Comparison of ENCODE assay signal across 9 cellular contexts in the genomic region with DNA sequence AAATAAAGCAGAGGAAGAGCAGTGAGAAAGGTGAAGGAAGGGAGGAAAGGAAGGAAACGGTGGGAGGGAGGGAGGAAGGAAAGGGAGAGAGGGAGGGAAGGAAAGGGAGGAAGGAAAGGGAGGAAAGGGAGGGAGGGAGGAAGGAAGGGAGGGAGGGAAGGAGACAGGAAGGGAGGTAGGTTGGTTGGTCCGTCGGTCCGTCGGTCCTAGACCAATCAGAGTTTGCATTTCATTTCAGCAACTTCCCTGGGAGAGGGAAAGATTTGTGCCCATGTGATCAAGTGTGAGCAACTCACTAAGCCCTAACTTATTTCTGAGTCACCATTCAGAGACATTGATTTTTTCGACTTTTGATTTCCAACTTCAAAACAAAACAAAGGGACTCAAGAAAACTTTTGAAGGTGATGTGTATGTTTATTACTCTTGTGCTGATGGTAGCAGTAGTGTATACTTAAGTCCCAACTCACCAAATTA. TPM values are rescaled to one million over a fixed set of nuclear protein-coding genes. Genes with fewer than 3 reads are reported as not detected.
DNase-seq lines count a peak whose midpoint lies in the region; TF ChIP-seq lines count a peak whose summit lies in the region.
"Had no signal": no experiment of that assay in that cellular context is flagged by ENCODE, and none has a peak within 500 bp of the region (broad histone marks: within the 10 kb centered on the region; RNA-seq: fewer than 3 reads in every experiment).

No MANE protein-coding gene starts in this region.

- WGBS in mesendoderm (ENCODE audit: extremely low coverage, insufficient coverage, low lambda C conversion rate): 100% methylated on average over 1 of the region's 6 CpGs
- 59 to 81% methylated on average over 6 of the region's 6 CpGs for WGBS in thyroid gland, 2 donors

- H3K18ac ChIP-seq in mesendoderm (ENCODE audit: low read length): no peak overlapping the region

- H3K4me1 Mint-ChIP-seq in mesothelial cell of epicardium: peaks cover 3% of the 10 kb centered on the region

- H3K79me1 ChIP-seq in mesendoderm (ENCODE audit: low read length): no peaks in the 10 kb centered on the region

- H3K9me3 ChIP-seq in Karpas-422 (ENCODE audit: low read length) (no peaks in the 10 kb centered on the region), thyroid gland (no peaks in the 10 kb centered on the region)

- H3K36me3 ChIP-seq in mesendoderm (ENCODE audit: control insufficient read depth, insufficient read depth, low read length) (no peaks in the 10 kb centered on the region), Karpas-422 (ENCODE audit: insufficient read depth, low read length) (peaks cover 26% of the 10 kb centered on the region; the same call in 1 of the 2 replicates), thyroid gland (peaks cover 6 to 17% of the 10 kb centered on the region in 2 donors)

- no peak overlapping the region for H2AK5ac ChIP-seq in mesendoderm (ENCODE audit: low read length)

- H3K9ac ChIP-seq in mesendoderm (ENCODE audit: low read length): no peak overlapping the region
- H3K9ac ChIP-seq in Karpas-422 (ENCODE audit: low read length): no peak overlapping the region

- H3K27me3 Mint-ChIP-seq in mesothelial cell of epicardium (ENCODE audit: low read depth): no peaks in the 10 kb centered on the region

- H3K27ac Mint-ChIP-seq in mesothelial cell of epicardium: no peak overlapping the region

- H2BK120ac ChIP-seq in mesendoderm (ENCODE audit: low read depth, low read length): no peak overlapping the region

- DNase-seq in AG09319 (ENCODE audit: extremely low read depth, low read depth) (peak; percentile 57), HT-29 (ENCODE audit: low spot score) (peak; percentile 26), T47D (ENCODE audit: low read depth in 1 of 2, low spot score in 1 of 2) (peak; percentile 51 to 84), mesendoderm (peak; percentile 49), mesothelial cell of epicardium (ENCODE audit: low spot score in 2 of 2, unreplicated experiment in 2 of 2) (no peak), Karpas-422 (no peak), DMS53 treated with DMSO at 0.1 percent for 48 hours (lab: John Stamatoyannopoulos, UW; ENCODE audit: unreplicated experiment) (no peak), thyroid gland (no peak)
- DNase-seq: NCI-H2107 had no signal

- H3K27me3 ChIP-seq in mesendoderm (ENCODE audit: insufficient read depth, low read length, poor library complexity): no peaks in the 10 kb centered on the region
- H3K27me3 ChIP-seq in Karpas-422 (ENCODE audit: low read length): no peaks in the 10 kb centered on the region
- no peaks in the 10 kb centered on the region for H3K27me3 ChIP-seq in thyroid gland

- H3K4me3 Mint-ChIP-seq in mesothelial cell of epicardium: no peak overlapping the region

- no peak overlapping the region for H4K5ac ChIP-seq in mesendoderm (ENCODE audit: low read length)

- no peaks in the 10 kb centered on the region for H3K9me3 Mint-ChIP-seq in mesothelial cell of epicardium

- TF ChIP-seq POLR2A in thyroid gland (IDR thresholded peaks at IDR 0.05): no peak

- no peak overlapping the region for H2AFZ ChIP-seq in Karpas-422 (ENCODE audit: low read length)

- in situ Hi-C loops in T47D (cut with HindIII; ENCODE audit: low pct_unique_long_range_greater_than_20kb, low sequenced_read_pairs): no loop called here

- H2BK5ac ChIP-seq in mesendoderm (ENCODE audit: low read length): no peak overlapping the region

- no peak overlapping the region for H3K4ac ChIP-seq in mesendoderm (ENCODE audit: low read depth, low read length)

- H3K36me3 Mint-ChIP-seq in mesothelial cell of epicardium: peaks cover 13% of the 10 kb centered on the region

- intact Hi-C loops in thyroid gland (cut with DNase I): no loop called here

- H3K4me3 ChIP-seq in mesendoderm (ENCODE audit: low read length) (no peak overlapping the region), Karpas-422 (ENCODE audit: low read length) (no peak overlapping the region), thyroid gland (replicated peaks in 1 of 3) (no peak overlapping the region)

- no peak overlapping the region for H2BK15ac ChIP-seq in mesendoderm (replicated peaks; ENCODE audit: low read depth)

- H3K4me2 ChIP-seq in mesendoderm (ENCODE audit: low read length): no peak overlapping the region
- no peak overlapping the region for H3K4me2 ChIP-seq in Karpas-422 (ENCODE audit: low read depth, low read length, poor library complexity, severe bottlenecking)

- no peak for TF ChIP-seq CTCF in AG09319 (IDR thresholded peaks at IDR 0.05; ENCODE audit: low read depth, low read length)
- no peak for TF ChIP-seq CTCF in mesothelial cell of epicardium (IDR thresholded peaks at IDR 0.05; ENCODE audit: unreplicated experiment)
- no peak for TF ChIP-seq CTCF in thyroid gland (IDR thresholded peaks at IDR 0.05)

- peak overlapping the region; percentile 56 for H3K56ac ChIP-seq in mesendoderm (ENCODE audit: low read length)

- H3K27ac ChIP-seq in mesendoderm (ENCODE audit: low read depth, low read length): no peak overlapping the region
- no peak overlapping the region for H3K27ac ChIP-seq in Karpas-422 (ENCODE audit: low read length)
- no peak overlapping the region for H3K27ac ChIP-seq in thyroid gland

- no peaks in the 10 kb centered on the region for H3K4me1 ChIP-seq in mesendoderm (ENCODE audit: control insufficient read depth, low read depth, low read length)
- H3K4me1 ChIP-seq in Karpas-422 (ENCODE audit: low read length): peaks cover 3% of the 10 kb centered on the region
- peaks cover 0 to 7% of the 10 kb centered on the region in 2 donors for H3K4me1 ChIP-seq in thyroid gland

- no peaks in the 10 kb centered on the region for H3K9me2 ChIP-seq in Karpas-422 (replicated peaks; ENCODE audit: insufficient read depth, low read length)

- H3K23ac ChIP-seq in mesendoderm (ENCODE audit: low read length): no peak overlapping the region

- no peak overlapping the region for H4K8ac ChIP-seq in mesendoderm (ENCODE audit: low read depth, low read length)

- H4K20me1 ChIP-seq in Karpas-422 (ENCODE audit: insufficient read depth, low read depth, low read length): no peaks in the 10 kb centered on the region

- no peaks in the 10 kb centered on the region for H3K79me2 ChIP-seq in mesendoderm (ENCODE audit: control insufficient read depth, insufficient read depth, low read length)
- peaks cover 43% of the 10 kb centered on the region for H3K79me2 ChIP-seq in Karpas-422 (ENCODE audit: low read length)

RNA-seq across cellular contexts. Expression of a gene that starts 18.8 kb away (rescaled TPM):
- 122 and 125 TPM in 2 replicates for total RNA-seq in HT-29 (2014; rRNA removed; shearing (Covaris generic))
- polyA plus RNA-seq in mesendoderm (2013, experiment 1 of 2): 82.6 TPM
- 83.9 TPM for polyA plus RNA-seq in mesendoderm (2013, experiment 2 of 2)
- total RNA-seq in mesothelial cell of epicardium: 36.7 to 39.5 TPM (median 36.9 TPM) in 3 replicates
- 77.9 and 135 TPM in 2 replicates for total RNA-seq in Karpas-422 (2014; rRNA removed; shearing (Covaris generic); ENCODE audit: low replicate concordance)
- total RNA-seq in thyroid gland: 10 to 100 TPM; 28.5 to 68.8 (median 53.6) TPM

RNA-seq across cellular contexts. Expression of a gene that starts 43.7 kb away (rescaled TPM):
- 31.2 and 34.2 TPM in 2 replicates for total RNA-seq in HT-29 (2014; rRNA removed; shearing (Covaris generic))
- polyA plus RNA-seq in mesendoderm (2013, experiment 1 of 2): 7.3 TPM
- 7.3 TPM for polyA plus RNA-seq in mesendoderm (2013, experiment 2 of 2)
- total RNA-seq in mesothelial cell of epicardium (10.1 to 12.2 TPM (median 11.5 TPM) in 3 replicates), thyroid gland (1 to 10 TPM; 3.9 to 8.1 (median 5.2) TPM)
- 17.5 and 18.3 TPM in 2 replicates for total RNA-seq in Karpas-422 (2014; rRNA removed; shearing (Covaris generic); ENCODE audit: low replicate concordance)

Comparison
In these comparisons a context has a peak if more than half of its experiments do, and no peak if none do; other contexts are left out.
1. DNase-seq: peak in AG09319 (single experiment), HT-29 (single experiment), T47D (2 of 2) and mesendoderm (single experiment); none in mesothelial cell of epicardium (0 of 2), Karpas-422 (single experiment), DMS53 treated with DMSO at 0.1 percent for 48 hours (single experiment) and thyroid gland (0 of 2).